In the genomic region with DNA sequence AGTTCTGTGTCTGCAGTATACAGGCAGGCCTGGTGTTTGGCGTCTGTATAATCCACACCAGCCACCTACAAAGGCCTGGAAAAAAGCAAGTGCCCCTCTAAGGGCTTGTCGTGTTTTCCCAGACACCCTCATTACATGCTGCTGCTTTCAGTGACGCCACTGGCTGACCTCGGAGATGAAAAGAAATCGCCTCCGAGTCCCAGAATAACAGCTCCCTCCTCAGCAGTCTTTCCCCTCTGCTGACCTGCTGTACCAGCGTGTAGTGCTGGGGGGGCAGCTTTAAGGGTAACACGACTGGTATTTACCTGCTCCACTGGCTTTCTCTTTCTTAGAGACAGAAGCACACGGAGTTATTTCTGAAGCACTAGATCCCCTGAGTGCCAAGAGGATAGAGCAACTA, we compare ENCODE assay signal across 15 cellular contexts.
"Had no signal": no experiment of that assay in that cellular context is flagged by ENCODE, and none has a peak within 500 bp of the region (broad histone marks: within the 10 kb centered on the region; RNA-seq: fewer than 3 reads in every experiment).

No MANE protein-coding gene starts in this region.

- H3K27ac ChIP-seq: epithelial cell of prostate, hepatocyte, lower lobe of right lung, tibial nerve had no signal

- H3K4me3 ChIP-seq: hepatocyte, lower lobe of right lung, stomach, tibial nerve had no signal

- H3K4me2 ChIP-seq: hepatocyte, SK-N-SH had no signal

- ATAC-seq: activated CD4-positive, CD25-positive, alpha-beta regulatory T cell treated with anti-CD3 and anti-CD28 coated beads, Interleukin-2, amount 50 U/mL, for 24 hours; activated naive CD4-positive, alpha-beta T cell treated with anti-CD3 and anti-CD28 coated beads, Interleukin-2, amount 50 U/mL, for 72 hours; lower lobe of right lung; natural killer cell; T-helper 17 cell had no signal

- H3K27me3 ChIP-seq: hepatocyte, stomach, tibial nerve had no signal

- H3K9me3 ChIP-seq: lower lobe of right lung, stomach, tibial nerve had no signal

- H3K36me3 ChIP-seq: lower lobe of right lung, stomach, tibial nerve had no signal

- H3K9ac ChIP-seq: SK-N-SH had no signal

- H3K4me1 ChIP-seq: lower lobe of right lung, tibial nerve had no signal

- DNase-seq: activated CD4-positive, alpha-beta T cell treated with anti-CD3 and anti-CD28 coated beads, Interleukin-2, amount 50 U/mL, for 4 hours; activated effector memory CD4-positive, alpha-beta T cell treated with Interleukin-2 at 50 U/mL for 16 hours; activated T-cell treated with anti-CD3 and anti-CD28 coated beads, Interleukin-2, amount 50 U/mL, for 24 hours; amniotic stem cell; lower lobe of right lung; natural killer cell; Right ventricle myocardium superior; SK-N-SH; stomach; T-helper 17 cell had no signal

- H3K79me2 ChIP-seq: hepatocyte had no signal

- H2AFZ ChIP-seq: hepatocyte had no signal
